18 cellular contexts compared by ENCODE assay signal in genomic region chr9:119053070-119053469, GRCh38.
"Had no signal": no experiment of that assay in that cellular context is flagged by ENCODE, and none has a peak within 500 bp of the region (broad histone marks: within the 10 kb centered on the region; RNA-seq: fewer than 3 reads in every experiment).

No MANE protein-coding gene starts in this region.

- H3K4me3 Mint-ChIP-seq: activated CD4-positive, alpha-beta memory T cell treated with anti-CD3 and anti-CD28 coated beads for 36 hours; activated naive CD4-positive, alpha-beta T cell treated with anti-CD3 and anti-CD28 coated beads, Interleukin-2, amount 50 U/mL, for 24 hours; activated T-cell treated with anti-CD3 and anti-CD28 coated beads, Interleukin-2, amount 50 U/mL, for 4 hours; nephron progenitor cell; T-helper 17 cell had no signal

- H3K9me3 Mint-ChIP-seq: nephron progenitor cell had no signal

- H3K27me3 ChIP-seq: colonic mucosa, esophagus squamous epithelium, foreskin keratinocyte, stomach had no signal

- H3K36me3 Mint-ChIP-seq: activated CD4-positive, alpha-beta memory T cell treated with anti-CD3 and anti-CD28 coated beads for 36 hours; activated naive CD4-positive, alpha-beta T cell treated with anti-CD3 and anti-CD28 coated beads, Interleukin-2, amount 50 U/mL, for 24 hours had no signal

- H3K4me1 Mint-ChIP-seq: activated naive CD4-positive, alpha-beta T cell treated with anti-CD3 and anti-CD28 coated beads, Interleukin-2, amount 50 U/mL, for 24 hours; nephron progenitor cell; T-helper 17 cell had no signal

- H3K4me3 ChIP-seq: colonic mucosa, esophagus squamous epithelium, stomach had no signal

- DNase-seq: activated CD4-positive, alpha-beta memory T cell treated with anti-CD3 and anti-CD28 coated beads for 36 hours; activated effector memory CD4-positive, alpha-beta T cell treated with anti-CD3 and anti-CD28 coated beads, Interleukin-2, amount 50 U/mL, for 16 hours; activated T-cell treated with anti-CD3 and anti-CD28 coated beads, Interleukin-2, amount 50 U/mL, for 4 hours; caudate nucleus; colonic mucosa; esophagus squamous epithelium; islet precursor cell; nephron progenitor cell; stimulated activated CD4-positive, alpha-beta T cell treated with anti-CD3 and anti-CD28 coated beads, Interleukin-12 subunit alpha, Interleukin-12 subunit beta, amount 100 ng/mL, for 4 hours; stimulated activated CD4-positive, alpha-beta T cell treated with anti-CD3 and anti-CD28 coated beads, Interleukin-2, amount 100 ng/mL, for 24 hours; stomach; T-helper 17 cell; WERI-Rb-1 had no signal

- H3K27ac Mint-ChIP-seq: activated CD4-positive, alpha-beta memory T cell treated with anti-CD3 and anti-CD28 coated beads for 36 hours; activated naive CD4-positive, alpha-beta T cell treated with anti-CD3 and anti-CD28 coated beads, Interleukin-2, amount 50 U/mL, for 24 hours; nephron progenitor cell; T-helper 17 cell had no signal

- H3K4me1 ChIP-seq: colonic mucosa had no signal

- ATAC-seq: activated T-cell treated with anti-CD3 and anti-CD28 coated beads, Interleukin-2, amount 50 U/mL, for 4 hours; left lobe of liver; SK-N-SH treated with all-trans-retinoic acid at 6 μM for 48 hours; T-helper 17 cell had no signal

- H3K36me3 ChIP-seq: colonic mucosa, esophagus squamous epithelium, stomach, thoracic aorta, WERI-Rb-1 had no signal

- H3K27ac ChIP-seq: colonic mucosa, esophagus squamous epithelium, foreskin keratinocyte, stomach, WERI-Rb-1 had no signal

- H3K9me3 ChIP-seq: colonic mucosa, esophagus squamous epithelium, stomach, thoracic aorta had no signal

- H3K27me3 Mint-ChIP-seq: activated CD4-positive, alpha-beta memory T cell treated with anti-CD3 and anti-CD28 coated beads for 36 hours; activated naive CD4-positive, alpha-beta T cell treated with anti-CD3 and anti-CD28 coated beads, Interleukin-2, amount 50 U/mL, for 24 hours; T-helper 17 cell had no signal
